In genomic region chr16:53465606-53466290, GRCh38 we compare ENCODE assay signal across 8 cellular contexts. TPM values are rescaled to one million over a fixed set of nuclear protein-coding genes. Genes with fewer than 3 reads are reported as not detected.
A peak's percentile ranks its signal among the peaks of the same experiment; 100 is the strongest.
DNase-seq lines count a peak whose midpoint lies in the region; ATAC-seq, FAIRE-seq and TF ChIP-seq lines count a peak whose summit lies in the region.

No MANE protein-coding gene starts in this region.

- H3K4me3 Mint-ChIP-seq in T-helper 17 cell, result no peak overlapping the region

- POLR2A ChIA-PET in A673 (lab: Charles Lee; ENCODE audit: low non-redundant PET), result no interaction called here

- H3K9me3 ChIP-seq in A673 (ENCODE audit: low read depth, low read length, poor library complexity, severe bottlenecking) (no peaks in the 10 kb centered on the region), T-helper 17 cell (ENCODE audit: control insufficient read depth, low read length, poor library complexity, severe bottlenecking) (no peaks in the 10 kb centered on the region), fibroblast of lung (ENCODE audit: control insufficient read depth, insufficient read depth, low read depth, low read length) (no peaks in the 10 kb centered on the region)

- FAIRE-seq in D721Med (lab: Jason Lieb, UNC), result no peak

- no peaks in the 10 kb centered on the region for H3K27me3 Mint-ChIP-seq in T-helper 17 cell

- ATAC-seq in T-helper 17 cell (no peak), HG03469 (IDR thresholded peaks at IDR 0.05; ENCODE audit: unreplicated experiment) (no peak), HG03135 (IDR thresholded peaks at IDR 0.05; ENCODE audit: unreplicated experiment) (no peak)

- no TSS peak for BruUV-seq in A673 (replicated peaks; lab: Mats Ljungman, UMichigan)

- intact Hi-C loops in A673 (cut with micrococcal nuclease; ENCODE audit: unreplicated experiment), result no loop called here

- H3K4me2 ChIP-seq in fibroblast of lung (ENCODE audit: extremely low read depth, insufficient read depth, low read length), result no peak overlapping the region

- DNase-seq in A673 (ENCODE audit: low spot score) (peak; percentile 48), GM04503 (ENCODE audit: low read depth) (peak; percentile 7), T-helper 17 cell (no peak), fibroblast of lung (ENCODE audit: low read depth in 2 of 2) (peak; percentile 82), COLO668 (lab: John Stamatoyannopoulos, UW; ENCODE audit: unreplicated experiment) (no peak), D721Med (ENCODE audit: insufficient read length, low spot score) (no peak)

- H3K36me3 ChIP-seq in A673 (ENCODE audit: insufficient read depth, low read length, poor library complexity, severe bottlenecking) (peaks cover 28% of the 10 kb centered on the region), fibroblast of lung (ENCODE audit: control insufficient read depth, insufficient read depth, low read length) (no peaks in the 10 kb centered on the region)

- H3K4me1 ChIP-seq in A673 (ENCODE audit: insufficient read depth, low read length, poor library complexity, severe bottlenecking) (no peaks in the 10 kb centered on the region), fibroblast of lung (ENCODE audit: control insufficient read depth, extremely low read depth, insufficient read depth, low read length) (no peaks in the 10 kb centered on the region)

- peak overlapping the region; percentile 45 for H3K27ac Mint-ChIP-seq in T-helper 17 cell

- no peak overlapping the region for H3K27ac ChIP-seq in A673 (ENCODE audit: low read depth, low read length, poor library complexity, severe bottlenecking)
- H3K27ac ChIP-seq in fibroblast of lung (ENCODE audit: insufficient read depth, low read length), result no peak overlapping the region

- no peak for TF ChIP-seq CTCF in A673 (conservative IDR thresholded peaks at IDR 0.05; ENCODE audit: low read depth, low read length)
- TF ChIP-seq CTCF in fibroblast of lung (conservative IDR thresholded peaks at IDR 0.05 in 1 of 2, IDR thresholded peaks at IDR 0.05 in 1 of 2; ENCODE audit: low read depth in 1 of 2, low read length in 2 of 2), result no peak
- TF ChIP-seq CTCF in D721Med (IDR thresholded peaks at IDR 0.05; ENCODE audit: insufficient read depth, missing control alignments), result no peak

- peaks cover 6% of the 10 kb centered on the region for H3K36me3 Mint-ChIP-seq in T-helper 17 cell (ENCODE audit: low read depth)

- CTCF ChIA-PET in A673 (lab: Charles Lee), result no interaction called here

- H3K27me3 ChIP-seq in A673 (replicated peaks; ENCODE audit: insufficient read depth, low read depth, low read length, poor library complexity) (no peaks in the 10 kb centered on the region), fibroblast of lung (ENCODE audit: control insufficient read depth, insufficient read depth, low read length) (no peaks in the 10 kb centered on the region)

- no peak overlapping the region for H3K9ac ChIP-seq in fibroblast of lung (ENCODE audit: insufficient read depth, low read length)

- H3K79me2 ChIP-seq in fibroblast of lung (ENCODE audit: control insufficient read depth, insufficient read depth, low read length), result no peaks in the 10 kb centered on the region

- no peak overlapping the region for H2AFZ ChIP-seq in fibroblast of lung (ENCODE audit: low read length)

- H4K20me1 ChIP-seq in fibroblast of lung (ENCODE audit: control insufficient read depth, extremely low read depth, insufficient read depth, low read length), result no peaks in the 10 kb centered on the region

- H3K4me3 ChIP-seq in A673 (ENCODE audit: low read depth, low read length, poor library complexity, severe bottlenecking), result no peak overlapping the region
- no peak overlapping the region for H3K4me3 ChIP-seq in fibroblast of lung (replicated peaks in 1 of 4; ENCODE audit: control extremely low read depth in 1 of 4, insufficient read depth in 1 of 4, low read depth in 3 of 4, low read length in 4 of 4)

- peaks cover 12% of the 10 kb centered on the region for H3K4me1 Mint-ChIP-seq in T-helper 17 cell

RNA-seq across cellular contexts. Expression of gene RBL2, which starts 31.5 kb away (rescaled TPM):
- 39.6 and 44.6 TPM in 2 replicates for total RNA-seq in A673 (2021)
- 100 to 1,000 TPM; 168 to 195 TPM for total RNA-seq in T-helper 17 cell
- total RNA-seq in fibroblast of lung, result 47.0 and 48.2 TPM in 2 replicates
- polyA plus RNA-seq in fibroblast of lung, result 29.9 and 47.7 TPM in 2 replicates
- polyA plus RNA-seq in fibroblast of lung (2012), result 14.3 and 23.2 TPM in 2 replicates
- polyA minus RNA-seq in fibroblast of lung (ENCODE audit: low replicate concordance), result 28.3 and 41.7 TPM in 2 replicates

RNA-seq across cellular contexts. Expression of gene AKTIP, which starts 37.3 kb away (rescaled TPM):
- total RNA-seq in A673 (2021), result 15.0 and 20.3 TPM in 2 replicates
- total RNA-seq in T-helper 17 cell, result 10 to 100 TPM; 28.5 to 32.4 TPM
- total RNA-seq in fibroblast of lung, result 16.7 and 21.3 TPM in 2 replicates
- 23.2 and 28.0 TPM in 2 replicates for polyA plus RNA-seq in fibroblast of lung
- 18.2 and 20.3 TPM in 2 replicates for polyA plus RNA-seq in fibroblast of lung (2012)
- polyA minus RNA-seq in fibroblast of lung (ENCODE audit: low replicate concordance), result 2.1 and 8.1 TPM in 2 replicates

Comparison
In these comparisons a context has a peak if more than half of its experiments do, and no peak if none do; other contexts are left out.
1. DNase-seq: peak in A673 (single experiment), GM04503 (single experiment) and fibroblast of lung (2 of 2); none in T-helper 17 cell (0 of 3), COLO668 (single experiment) and D721Med (single experiment).